Comparison of ENCODE assay signal across 15 cellular contexts in the genomic region with DNA sequence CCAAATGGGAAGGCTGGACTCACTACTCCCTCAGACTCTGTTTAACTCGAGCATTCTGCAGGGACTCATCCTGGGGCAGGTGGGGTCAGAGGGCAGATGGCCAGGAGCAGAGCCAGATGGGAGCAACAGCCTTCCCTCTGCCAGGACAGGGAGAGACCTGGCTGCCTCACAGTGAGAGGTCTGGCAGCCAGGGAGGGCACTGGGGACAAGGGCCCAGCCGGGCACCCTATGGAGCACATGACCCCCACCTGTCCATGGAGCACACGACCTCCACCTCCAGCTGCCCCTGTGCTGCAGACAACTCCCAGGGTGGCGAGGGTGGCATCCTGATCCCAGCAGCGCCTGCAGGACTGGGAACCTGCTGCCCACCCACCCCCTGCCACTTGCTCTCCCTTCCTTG.
"Had no signal": no experiment of that assay in that cellular context is flagged by ENCODE, and none has a peak within 500 bp of the region (broad histone marks: within the 10 kb centered on the region; RNA-seq: fewer than 3 reads in every experiment).

No MANE protein-coding gene starts in this region.

- H3K27ac Mint-ChIP-seq: activated T-cell treated with anti-CD3 and anti-CD28 coated beads, Interleukin-2, amount 50 U/mL, for 72 hours; stimulated activated memory B cell treated with anti-CD40 and anti-IgM and Interleukin-4, amounts not matched to agents 10 μg/mL and 1 μg/mL and 100 μg/mL, for 72 hours; T-helper 1 cell treated with Interleukin-12 subunit alpha and Interleukin-12 subunit beta and Interleukin-4 antibody, amounts not matched to agents 30 μg/mL and 1 μg/mL, for 36 hours had no signal

- H3K4me3 ChIP-seq: hepatocyte had no signal

- DNase-seq: activated CD4-positive, alpha-beta T cell treated with anti-CD3 and anti-CD28 coated beads for 1 hour; activated effector memory CD4-positive, alpha-beta T cell treated with anti-CD3 and anti-CD28 coated beads, Interleukin-2, amount 50 U/mL, for 16 hours; activated naive CD4-positive, alpha-beta T cell treated with anti-CD3 and anti-CD28 coated beads, Interleukin-2, amount 50 U/mL, for 16 hours; activated T-cell treated with anti-CD3 and anti-CD28 coated beads, Interleukin-2, amount 50 U/mL, for 72 hours; dermis blood vessel endothelial cell; effector memory CD4-positive, alpha-beta T cell; left colon; mammary epithelial cell; naive B cell; small intestine; stimulated activated CD4-positive, alpha-beta T cell treated with anti-CD3 and anti-CD28 coated beads, Interleukin-4, amount 100 ng/mL, for 24 hours had no signal

- H3K27ac ChIP-seq: hepatocyte, VCaP had no signal

- H2AFZ ChIP-seq: hepatocyte had no signal

- H3K79me2 ChIP-seq: hepatocyte had no signal

- H3K9me3 Mint-ChIP-seq: activated T-cell treated with anti-CD3 and anti-CD28 coated beads, Interleukin-2, amount 50 U/mL, for 72 hours; naive B cell; stimulated activated memory B cell treated with anti-CD40 and anti-IgM and Interleukin-4, amounts not matched to agents 10 μg/mL and 1 μg/mL and 100 μg/mL, for 72 hours; T-helper 1 cell treated with Interleukin-12 subunit alpha and Interleukin-12 subunit beta and Interleukin-4 antibody, amounts not matched to agents 30 μg/mL and 1 μg/mL, for 36 hours had no signal

- H3K4me3 Mint-ChIP-seq: activated T-cell treated with anti-CD3 and anti-CD28 coated beads, Interleukin-2, amount 50 U/mL, for 72 hours; naive B cell; stimulated activated memory B cell treated with anti-CD40 and anti-IgM and Interleukin-4, amounts not matched to agents 10 μg/mL and 1 μg/mL and 100 μg/mL, for 72 hours; T-helper 1 cell treated with Interleukin-12 subunit alpha and Interleukin-12 subunit beta and Interleukin-4 antibody, amounts not matched to agents 30 μg/mL and 1 μg/mL, for 36 hours had no signal

- H3K4me1 Mint-ChIP-seq: stimulated activated memory B cell treated with anti-CD40 and anti-IgM and Interleukin-4, amounts not matched to agents 10 μg/mL and 1 μg/mL and 100 μg/mL, for 72 hours had no signal

- ATAC-seq: activated T-cell treated with anti-CD3 and anti-CD28 coated beads, Interleukin-2, amount 50 U/mL, for 72 hours; left colon; stimulated activated memory B cell treated with anti-CD40 and anti-IgM and Interleukin-4, amounts not matched to agents 10 μg/mL and 1 μg/mL and 100 μg/mL, for 72 hours had no signal

- H3K36me3 Mint-ChIP-seq: naive B cell; stimulated activated memory B cell treated with anti-CD40 and anti-IgM and Interleukin-4, amounts not matched to agents 10 μg/mL and 1 μg/mL and 100 μg/mL, for 72 hours had no signal

- H3K4me2 ChIP-seq: hepatocyte had no signal

- H3K27me3 ChIP-seq: hepatocyte had no signal
